ENCODE assay signal across 1 cellular context in genomic region chr12:85076688-85077430, GRCh38.
TF ChIP-seq lines count a peak whose summit lies in the region.

No MANE protein-coding gene starts in this region.

TF ChIP-seq in endothelial cell of umbilical vein, 7 proteins besides CTCF, POLR2A, EP300 and RAD21:
- TF ChIP-seq FOS (IDR thresholded peaks at IDR 0.05; ENCODE audit: borderline replicate concordance, insufficient read depth, low read length) (peak; percentile 4), MYC (IDR thresholded peaks at IDR 0.05; ENCODE audit: low read depth, low read length) (no peak), EZH2 (IDR thresholded peaks at IDR 0.05; ENCODE audit: borderline replicate concordance, low read depth, low read length, severe bottlenecking) (no peak), POLR2AphosphoS5 (IDR thresholded peaks at IDR 0.05; ENCODE audit: insufficient read depth, low read depth, low read length) (no peak)
